29 cellular contexts compared by ENCODE assay signal in the genomic region with DNA sequence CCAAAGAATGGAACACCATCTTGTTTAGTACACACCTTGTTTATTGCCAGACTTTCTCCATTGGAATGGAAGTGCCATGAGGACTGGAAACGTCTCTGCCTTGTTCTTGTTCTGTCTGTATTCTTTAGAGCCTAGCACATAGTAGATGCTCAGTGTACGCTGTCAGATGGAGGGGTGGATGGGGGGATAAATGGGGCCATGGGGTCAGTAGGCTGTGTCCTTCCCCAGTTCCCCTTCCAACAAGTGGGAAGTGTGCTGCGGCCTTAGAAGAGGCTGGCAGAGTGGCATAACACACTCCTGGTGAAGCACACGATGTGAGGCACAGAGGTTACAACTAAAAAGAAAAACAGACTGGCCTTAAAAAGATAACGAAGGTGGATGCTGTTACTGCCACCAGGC.
A peak's percentile ranks its signal among the peaks of the same experiment; 100 is the strongest.
DNase-seq lines count a peak whose midpoint lies in the region; ATAC-seq and TF ChIP-seq lines count a peak whose summit lies in the region.
"Had no signal": no experiment of that assay in that cellular context is flagged by ENCODE, and none has a peak within 500 bp of the region (broad histone marks: within the 10 kb centered on the region; RNA-seq: fewer than 3 reads in every experiment).

No MANE protein-coding gene starts in this region.

- peak overlapping the region; percentile 77 for H3K27ac Mint-ChIP-seq in activated B cell treated with CpG ODN at 0.5 μM for 24 hours
- H3K27ac Mint-ChIP-seq in naive B cell, result peak overlapping the region; percentile 9 to 95 (median 88)
- peak overlapping the region; percentile 33 for H3K27ac Mint-ChIP-seq in progenitor cell of endocrine pancreas
- H3K27ac Mint-ChIP-seq: activated T-helper 2 cell treated with anti-CD3 and anti-CD28 coated beads, Interferon-gamma antibody, Interleukin-2, Interleukin-4, amounts not matched to agents 10 μg/mL and 5 μg/mL and 100 μg/mL, durations not matched to agents 14 hours and 24 hours and 36 hours; T-helper 17 cell had no signal

- H3K27ac ChIP-seq in BLaER1 (no peak overlapping the region), transverse colon (peak overlapping the region in 1 of 4 donors; percentile 62)

- DNase-seq in activated B cell treated with CpG ODN at 0.5 μM for 24 hours, result no peak
- DNase-seq in naive B cell, result no peak
- DNase-seq in progenitor cell of endocrine pancreas (ENCODE audit: low spot score, unreplicated experiment), result no peak
- no peak for DNase-seq in HK-2 (ENCODE audit: unreplicated experiment)
- DNase-seq in transverse colon, result no peak
- DNase-seq: activated CD8-positive, alpha-beta memory T cell treated with anti-CD3 and anti-CD28 coated beads for 24 hours; activated naive CD4-positive, alpha-beta T cell treated with anti-CD3 and anti-CD28 coated beads, Interleukin-2, amount 50 U/mL, for 16 hours; activated T-cell treated with anti-CD3 and anti-CD28 coated beads for 4 hours; AML-193; amygdala; EL; hippocampal formation; mesendoderm; MV-4-11; NCI-H1436; NCI-H2081 treated with DMSO at 0.1 percent for 48 hours; NCI-H2227 treated with DMSO at 0.1 percent for 48 hours; NCI-H526 treated with DMSO at 0.1 percent for 48 hours; occipital lobe; PC-3; stimulated activated CD4-positive, alpha-beta T cell treated with anti-CD3 and anti-CD28 coated beads, Interleukin-15, amount 100 ng/mL, for 24 hours; stimulated activated CD4-positive, alpha-beta T cell treated with anti-CD3 and anti-CD28 coated beads, Interleukin-4, amount 100 ng/mL, for 4 hours; T-helper 17 cell had no signal

- H3K4me2 ChIP-seq in BLaER1, result peak overlapping the region; percentile 71; the same call in 1 of the 2 replicates

- no peak for TF ChIP-seq EP300 in transverse colon (IDR thresholded peaks at IDR 0.05; ENCODE audit: low read depth)

- H4K20me1 ChIP-seq in BLaER1, result peaks cover 38% of the 10 kb centered on the region

- H3K4me3 ChIP-seq in BLaER1, result no peak overlapping the region
- no peak overlapping the region for H3K4me3 ChIP-seq in transverse colon
- H3K4me3 ChIP-seq: A549 had no signal

- no peak for ATAC-seq in activated B cell treated with CpG ODN at 0.5 μM for 24 hours (ENCODE audit: low read depth)
- no peak for ATAC-seq in naive B cell (ENCODE audit: low read depth in 2 of 2)
- no peak for ATAC-seq in HG03439 (IDR thresholded peaks at IDR 0.05; ENCODE audit: unreplicated experiment)
- ATAC-seq in HG02870 (IDR thresholded peaks at IDR 0.05; ENCODE audit: unreplicated experiment), result no peak
- ATAC-seq: PC-3, Right ventricle myocardium inferior, T-helper 17 cell had no signal

- in situ Hi-C loops in transverse colon (cut with MboI; ENCODE audit: low pct_ligation_motif_present in 1 of 4, low pct_unique_long_range_greater_than_20kb in 1 of 4, low sequenced_read_pairs in 3 of 4), result no loop called here

- H3K4me1 Mint-ChIP-seq in activated B cell treated with CpG ODN at 0.5 μM for 24 hours (peaks cover 56% of the 10 kb centered on the region), naive B cell (peaks cover 26 to 72% (median 55%) of the 10 kb centered on the region in 3 donors), progenitor cell of endocrine pancreas (ENCODE audit: low read depth) (peaks cover 31% of the 10 kb centered on the region)

- H3K9ac ChIP-seq in BLaER1, result no peak overlapping the region

- H3K4me3 Mint-ChIP-seq in activated B cell treated with CpG ODN at 0.5 μM for 24 hours (no peak overlapping the region), naive B cell (peak overlapping the region; percentile 82 to 93 (median 86)), progenitor cell of endocrine pancreas (ENCODE audit: low read depth) (no peak overlapping the region)

- H3K27me3 ChIP-seq in BLaER1 (peaks cover 21% of the 10 kb centered on the region), transverse colon (no peaks in the 10 kb centered on the region)

- TF ChIP-seq CTCF in activated B cell treated with CpG ODN at 0.5 μM for 24 hours (IDR thresholded peaks at IDR 0.05), result no peak
- no peak for TF ChIP-seq CTCF in progenitor cell of endocrine pancreas (IDR thresholded peaks at IDR 0.05; ENCODE audit: unreplicated experiment)
- no peak for TF ChIP-seq CTCF in transverse colon (IDR thresholded peaks at IDR 0.05)

- H3K36me3 Mint-ChIP-seq in activated B cell treated with CpG ODN at 0.5 μM for 24 hours (ENCODE audit: low read depth) (peaks cover 8% of the 10 kb centered on the region), naive B cell (no peaks in the 10 kb centered on the region), progenitor cell of endocrine pancreas (ENCODE audit: insufficient read depth) (peaks cover 3% of the 10 kb centered on the region)

- POLR2A ChIA-PET in activated B cell treated with CpG ODN at 0.5 μM for 24 hours (lab: Charles Lee), result no interaction called here

- CTCF ChIA-PET in activated B cell treated with CpG ODN at 0.5 μM for 24 hours (lab: Charles Lee), result no interaction called here

- WGBS in transverse colon (ENCODE audit: low coverage in 1 of 2), 2 donors, result 92 to 95% methylated on average over 2 to 5 of the region's 5 CpGs

- H3K9me3 Mint-ChIP-seq in activated B cell treated with CpG ODN at 0.5 μM for 24 hours (no peaks in the 10 kb centered on the region), naive B cell (no peaks in the 10 kb centered on the region), progenitor cell of endocrine pancreas (ENCODE audit: low read depth) (no peaks in the 10 kb centered on the region)
- H3K9me3 Mint-ChIP-seq: activated T-helper 2 cell treated with anti-CD3 and anti-CD28 coated beads, Interferon-gamma antibody, Interleukin-2, Interleukin-4, amounts not matched to agents 10 μg/mL and 5 μg/mL and 100 μg/mL, durations not matched to agents 14 hours and 24 hours and 36 hours had no signal

- TF ChIP-seq POLR2A in transverse colon (IDR thresholded peaks at IDR 0.05), result no peak

- intact Hi-C loops in activated B cell treated with CpG ODN at 0.5 μM for 24 hours (cut with micrococcal nuclease) (loop anchor here (5.0 kb wide), 1 partner anchor 299 kb away; the partner anchor contains the start of gene CEP41), transverse colon (cut with DNase I; ENCODE audit: low total_unique reads) (no loop called here)

- H3K9me3 ChIP-seq in BLaER1, result no peaks in the 10 kb centered on the region
- no peaks in the 10 kb centered on the region for H3K9me3 ChIP-seq in transverse colon
- H3K9me3 ChIP-seq: A549 had no signal

- no peaks in the 10 kb centered on the region for H3K27me3 Mint-ChIP-seq in activated B cell treated with CpG ODN at 0.5 μM for 24 hours
- H3K27me3 Mint-ChIP-seq in naive B cell, result no peaks in the 10 kb centered on the region
- no peaks in the 10 kb centered on the region for H3K27me3 Mint-ChIP-seq in progenitor cell of endocrine pancreas
- H3K27me3 Mint-ChIP-seq: T-helper 17 cell had no signal

- H3K4me1 ChIP-seq in BLaER1 (peaks cover 49% of the 10 kb centered on the region), transverse colon (peaks cover 13 to 30% (median 24%) of the 10 kb centered on the region in 4 donors)

- H3K36me3 ChIP-seq in BLaER1, result peaks cover 19% of the 10 kb centered on the region
- no peaks in the 10 kb centered on the region for H3K36me3 ChIP-seq in transverse colon

Comparison
In these comparisons a context has a peak if more than half of its experiments do, and no peak if none do; other contexts are left out.
1. H3K27ac Mint-ChIP-seq: peak in every context shown above with its lines; median percentile 88 in naive B cell; 77 in activated B cell treated with CpG ODN at 0.5 μM for 24 hours; 33 in progenitor cell of endocrine pancreas.
2. H3K4me3 Mint-ChIP-seq: peak in naive B cell (8 of 8); none in activated B cell treated with CpG ODN at 0.5 μM for 24 hours (single experiment) and progenitor cell of endocrine pancreas (single experiment).